Comparison of ENCODE assay signal across 1 cellular context in the genomic region with DNA sequence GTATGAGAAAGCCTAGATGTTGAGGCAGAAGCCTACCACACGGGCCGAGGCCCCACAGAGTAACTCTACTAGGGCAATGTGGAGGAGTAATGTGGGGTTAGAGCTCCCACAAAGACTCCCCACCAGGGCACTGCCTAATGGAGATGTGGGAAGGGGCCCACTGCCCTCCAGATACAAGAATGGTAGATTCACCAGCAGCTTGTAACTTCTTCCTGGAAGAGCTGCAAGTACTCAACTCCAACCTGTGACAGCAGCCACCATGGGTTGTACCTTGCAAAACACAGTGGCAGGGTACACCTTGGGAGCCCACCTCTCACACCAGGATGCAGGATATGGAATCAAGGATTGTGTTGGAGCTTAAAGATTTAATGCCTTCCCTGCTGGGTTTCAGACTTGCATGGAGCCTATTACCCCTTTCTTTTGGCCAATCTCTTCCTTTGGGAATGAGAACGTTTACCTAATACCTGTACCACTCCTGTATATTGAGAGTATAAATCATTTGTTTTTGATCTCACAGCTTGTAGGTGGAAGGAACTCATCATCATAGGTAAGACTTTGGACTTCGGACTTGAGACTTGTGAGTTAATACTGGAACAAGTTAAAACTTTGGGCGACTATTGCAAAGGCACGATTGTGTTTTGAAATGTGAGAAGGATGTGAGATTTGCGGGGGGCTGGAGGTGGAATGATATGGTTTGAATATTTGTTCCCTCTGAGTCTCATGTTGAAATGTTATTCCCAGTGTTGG.
TF ChIP-seq lines count a peak whose summit lies in the region.

No MANE protein-coding gene starts in this region.

TF ChIP-seq in H1, 55 proteins besides CTCF, POLR2A, EP300 and RAD21:
- TF ChIP-seq, protein P1, sequence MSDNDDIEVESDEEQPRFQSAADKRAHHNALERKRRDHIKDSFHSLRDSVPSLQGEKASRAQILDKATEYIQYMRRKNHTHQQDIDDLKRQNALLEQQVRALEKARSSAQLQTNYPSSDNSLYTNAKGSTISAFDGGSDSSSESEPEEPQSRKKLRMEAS (IDR thresholded peaks at IDR 0.05) = no peak
- TF ChIP-seq, protein P2, sequence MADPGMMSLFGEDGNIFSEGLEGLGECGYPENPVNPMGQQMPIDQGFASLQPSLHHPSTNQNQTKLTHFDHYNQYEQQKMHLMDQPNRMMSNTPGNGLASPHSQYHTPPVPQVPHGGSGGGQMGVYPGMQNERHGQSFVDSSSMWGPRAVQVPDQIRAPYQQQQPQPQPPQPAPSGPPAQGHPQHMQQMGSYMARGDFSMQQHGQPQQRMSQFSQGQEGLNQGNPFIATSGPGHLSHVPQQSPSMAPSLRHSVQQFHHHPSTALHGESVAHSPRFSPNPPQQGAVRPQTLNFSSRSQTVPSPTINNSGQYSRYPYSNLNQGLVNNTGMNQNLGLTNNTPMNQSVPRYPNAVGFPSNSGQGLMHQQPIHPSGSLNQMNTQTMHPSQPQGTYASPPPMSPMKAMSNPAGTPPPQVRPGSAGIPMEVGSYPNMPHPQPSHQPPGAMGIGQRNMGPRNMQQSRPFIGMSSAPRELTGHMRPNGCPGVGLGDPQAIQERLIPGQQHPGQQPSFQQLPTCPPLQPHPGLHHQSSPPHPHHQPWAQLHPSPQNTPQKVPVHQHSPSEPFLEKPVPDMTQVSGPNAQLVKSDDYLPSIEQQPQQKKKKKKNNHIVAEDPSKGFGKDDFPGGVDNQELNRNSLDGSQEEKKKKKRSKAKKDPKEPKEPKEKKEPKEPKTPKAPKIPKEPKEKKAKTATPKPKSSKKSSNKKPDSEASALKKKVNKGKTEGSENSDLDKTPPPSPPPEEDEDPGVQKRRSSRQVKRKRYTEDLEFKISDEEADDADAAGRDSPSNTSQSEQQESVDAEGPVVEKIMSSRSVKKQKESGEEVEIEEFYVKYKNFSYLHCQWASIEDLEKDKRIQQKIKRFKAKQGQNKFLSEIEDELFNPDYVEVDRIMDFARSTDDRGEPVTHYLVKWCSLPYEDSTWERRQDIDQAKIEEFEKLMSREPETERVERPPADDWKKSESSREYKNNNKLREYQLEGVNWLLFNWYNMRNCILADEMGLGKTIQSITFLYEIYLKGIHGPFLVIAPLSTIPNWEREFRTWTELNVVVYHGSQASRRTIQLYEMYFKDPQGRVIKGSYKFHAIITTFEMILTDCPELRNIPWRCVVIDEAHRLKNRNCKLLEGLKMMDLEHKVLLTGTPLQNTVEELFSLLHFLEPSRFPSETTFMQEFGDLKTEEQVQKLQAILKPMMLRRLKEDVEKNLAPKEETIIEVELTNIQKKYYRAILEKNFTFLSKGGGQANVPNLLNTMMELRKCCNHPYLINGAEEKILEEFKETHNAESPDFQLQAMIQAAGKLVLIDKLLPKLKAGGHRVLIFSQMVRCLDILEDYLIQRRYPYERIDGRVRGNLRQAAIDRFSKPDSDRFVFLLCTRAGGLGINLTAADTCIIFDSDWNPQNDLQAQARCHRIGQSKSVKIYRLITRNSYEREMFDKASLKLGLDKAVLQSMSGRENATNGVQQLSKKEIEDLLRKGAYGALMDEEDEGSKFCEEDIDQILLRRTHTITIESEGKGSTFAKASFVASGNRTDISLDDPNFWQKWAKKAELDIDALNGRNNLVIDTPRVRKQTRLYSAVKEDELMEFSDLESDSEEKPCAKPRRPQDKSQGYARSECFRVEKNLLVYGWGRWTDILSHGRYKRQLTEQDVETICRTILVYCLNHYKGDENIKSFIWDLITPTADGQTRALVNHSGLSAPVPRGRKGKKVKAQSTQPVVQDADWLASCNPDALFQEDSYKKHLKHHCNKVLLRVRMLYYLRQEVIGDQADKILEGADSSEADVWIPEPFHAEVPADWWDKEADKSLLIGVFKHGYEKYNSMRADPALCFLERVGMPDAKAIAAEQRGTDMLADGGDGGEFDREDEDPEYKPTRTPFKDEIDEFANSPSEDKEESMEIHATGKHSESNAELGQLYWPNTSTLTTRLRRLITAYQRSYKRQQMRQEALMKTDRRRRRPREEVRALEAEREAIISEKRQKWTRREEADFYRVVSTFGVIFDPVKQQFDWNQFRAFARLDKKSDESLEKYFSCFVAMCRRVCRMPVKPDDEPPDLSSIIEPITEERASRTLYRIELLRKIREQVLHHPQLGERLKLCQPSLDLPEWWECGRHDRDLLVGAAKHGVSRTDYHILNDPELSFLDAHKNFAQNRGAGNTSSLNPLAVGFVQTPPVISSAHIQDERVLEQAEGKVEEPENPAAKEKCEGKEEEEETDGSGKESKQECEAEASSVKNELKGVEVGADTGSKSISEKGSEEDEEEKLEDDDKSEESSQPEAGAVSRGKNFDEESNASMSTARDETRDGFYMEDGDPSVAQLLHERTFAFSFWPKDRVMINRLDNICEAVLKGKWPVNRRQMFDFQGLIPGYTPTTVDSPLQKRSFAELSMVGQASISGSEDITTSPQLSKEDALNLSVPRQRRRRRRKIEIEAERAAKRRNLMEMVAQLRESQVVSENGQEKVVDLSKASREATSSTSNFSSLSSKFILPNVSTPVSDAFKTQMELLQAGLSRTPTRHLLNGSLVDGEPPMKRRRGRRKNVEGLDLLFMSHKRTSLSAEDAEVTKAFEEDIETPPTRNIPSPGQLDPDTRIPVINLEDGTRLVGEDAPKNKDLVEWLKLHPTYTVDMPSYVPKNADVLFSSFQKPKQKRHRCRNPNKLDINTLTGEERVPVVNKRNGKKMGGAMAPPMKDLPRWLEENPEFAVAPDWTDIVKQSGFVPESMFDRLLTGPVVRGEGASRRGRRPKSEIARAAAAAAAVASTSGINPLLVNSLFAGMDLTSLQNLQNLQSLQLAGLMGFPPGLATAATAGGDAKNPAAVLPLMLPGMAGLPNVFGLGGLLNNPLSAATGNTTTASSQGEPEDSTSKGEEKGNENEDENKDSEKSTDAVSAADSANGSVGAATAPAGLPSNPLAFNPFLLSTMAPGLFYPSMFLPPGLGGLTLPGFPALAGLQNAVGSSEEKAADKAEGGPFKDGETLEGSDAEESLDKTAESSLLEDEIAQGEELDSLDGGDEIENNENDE (IDR thresholded peaks at IDR 0.05; ENCODE audit: insufficient replicate concordance, low read length) = no peak
- no peak for TF ChIP-seq CTBP2 (IDR thresholded peaks at IDR 0.05; ENCODE audit: borderline replicate concordance, insufficient read depth, insufficient read length, low read length)
- no peak for TF ChIP-seq TAF1 (IDR thresholded peaks at IDR 0.05; ENCODE audit: low read depth, low read length)
- TF ChIP-seq BCL11A (IDR thresholded peaks at IDR 0.05; ENCODE audit: low read depth in 2 of 2, low read length in 2 of 2) = no peak
- TF ChIP-seq SRF (IDR thresholded peaks at IDR 0.05; ENCODE audit: low read depth, low read length) = no peak
- TF ChIP-seq KDM1A (IDR thresholded peaks at IDR 0.05; ENCODE audit: borderline replicate concordance, low read length) = no peak
- no peak for TF ChIP-seq PHF8 (conservative IDR thresholded peaks at IDR 0.05; ENCODE audit: low read depth, low read length)
- TF ChIP-seq SIRT6 (IDR thresholded peaks at IDR 0.05; ENCODE audit: low read length) = no peak
- TF ChIP-seq, protein P3, sequence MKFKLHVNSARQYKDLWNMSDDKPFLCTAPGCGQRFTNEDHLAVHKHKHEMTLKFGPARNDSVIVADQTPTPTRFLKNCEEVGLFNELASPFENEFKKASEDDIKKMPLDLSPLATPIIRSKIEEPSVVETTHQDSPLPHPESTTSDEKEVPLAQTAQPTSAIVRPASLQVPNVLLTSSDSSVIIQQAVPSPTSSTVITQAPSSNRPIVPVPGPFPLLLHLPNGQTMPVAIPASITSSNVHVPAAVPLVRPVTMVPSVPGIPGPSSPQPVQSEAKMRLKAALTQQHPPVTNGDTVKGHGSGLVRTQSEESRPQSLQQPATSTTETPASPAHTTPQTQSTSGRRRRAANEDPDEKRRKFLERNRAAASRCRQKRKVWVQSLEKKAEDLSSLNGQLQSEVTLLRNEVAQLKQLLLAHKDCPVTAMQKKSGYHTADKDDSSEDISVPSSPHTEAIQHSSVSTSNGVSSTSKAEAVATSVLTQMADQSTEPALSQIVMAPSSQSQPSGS (IDR thresholded peaks at IDR 0.05; ENCODE audit: low read length) = no peak
- TF ChIP-seq SP1 (IDR thresholded peaks at IDR 0.05; ENCODE audit: low read depth, low read length) = no peak
TF ChIP-seq in H1: peak in this region for 0.
